ENCODE assay signal across 23 cellular contexts in genomic region chr1:116113615-116114014, GRCh38. TPM values are rescaled to one million over a fixed set of nuclear protein-coding genes. Genes with fewer than 3 reads are reported as not detected.
DNase-seq lines count a peak whose midpoint lies in the region; ATAC-seq and TF ChIP-seq lines count a peak whose summit lies in the region.
"Had no signal": no experiment of that assay in that cellular context is flagged by ENCODE, and none has a peak within 500 bp of the region (broad histone marks: within the 10 kb centered on the region; RNA-seq: fewer than 3 reads in every experiment).

No MANE protein-coding gene starts in this region.

- H3K4me3 Mint-ChIP-seq in GM23338, result no peak overlapping the region
- H3K4me3 Mint-ChIP-seq: IgD-negative memory B cell had no signal

- ATAC-seq in left lobe of liver (peak; percentile 63), sciatic nerve (peak; percentile 70), GM23338 (no peak)
- ATAC-seq: HCT116 had no signal

- no peaks in the 10 kb centered on the region; the same call in 1 of the 2 replicates for H4K20me1 ChIP-seq in GM23338 (replicated peaks; ENCODE audit: insufficient read depth)

- H3K27me3 Mint-ChIP-seq in GM23338 (ENCODE audit: insufficient read depth, low read depth, poor library complexity), result no peaks in the 10 kb centered on the region

- H3F3A ChIP-seq in GM23338 (replicated peaks; ENCODE audit: low read depth), result no peaks in the 10 kb centered on the region

- no peaks in the 10 kb centered on the region for H3K27me3 ChIP-seq in GM23338 (ENCODE audit: insufficient read depth)
- H3K27me3 ChIP-seq: Peyer's patch had no signal

- H3K27ac Mint-ChIP-seq in GM23338, result no peak overlapping the region
- H3K27ac Mint-ChIP-seq: IgD-negative memory B cell had no signal

- H3K4me3 ChIP-seq in lower leg skin (ENCODE audit: low read depth, poor library complexity, severe bottlenecking) (no peak overlapping the region), GM23338 (no peak overlapping the region)
- H3K4me3 ChIP-seq: GM23248, Peyer's patch had no signal

- peaks cover 3% of the 10 kb centered on the region; the same call in 1 of the 3 replicates for H3K4me1 Mint-ChIP-seq in GM23338

- 0 out of 2 replicates have a peak overlapping the region, but pooled peaks have one; percentile 27 for H3K27ac ChIP-seq in C4-2B
- peak overlapping the region; percentile 95 for H3K27ac ChIP-seq in VCaP
- no peak overlapping the region for H3K27ac ChIP-seq in GM23338 (ENCODE audit: low read depth)
- H3K27ac ChIP-seq: GM23248, HL-60, Peyer's patch had no signal

- no peaks in the 10 kb centered on the region for H3K9me3 Mint-ChIP-seq in GM23338
- H3K9me3 Mint-ChIP-seq: IgD-negative memory B cell had no signal

- TF ChIP-seq CTCF in C4-2B (conservative IDR thresholded peaks at IDR 0.05) (no peak), VCaP (conservative IDR thresholded peaks at IDR 0.05) (no peak), lower leg skin (IDR thresholded peaks at IDR 0.05) (no peak), GM23338 (conservative IDR thresholded peaks at IDR 0.05; ENCODE audit: low read depth in 2 of 2) (no peak)

- H3K79me2 ChIP-seq in GM23338 (replicated peaks; ENCODE audit: insufficient read depth), result no peaks in the 10 kb centered on the region

- H3K36me3 ChIP-seq in GM23338 (ENCODE audit: insufficient read depth), result no peaks in the 10 kb centered on the region
- H3K36me3 ChIP-seq: Peyer's patch had no signal

- H3K4me2 ChIP-seq in GM23338, result no peak overlapping the region
- H3K4me2 ChIP-seq: SK-N-SH had no signal

- H3K4me1 ChIP-seq in GM23338 (ENCODE audit: insufficient read depth), result no peaks in the 10 kb centered on the region

- WGBS in lower leg skin, 2 donors, result 56 to 61% methylated on average over 7 of the region's 7 CpGs

- no peaks in the 10 kb centered on the region for H3K9me2 ChIP-seq in GM23338 (ENCODE audit: insufficient read depth)
- H3K9me2 ChIP-seq: SK-N-SH had no signal

- H3K36me3 Mint-ChIP-seq in GM23338 (ENCODE audit: low read depth), result no peaks in the 10 kb centered on the region

- DNase-seq in left lobe of liver (ENCODE audit: low spot score) (peak; percentile 63), sciatic nerve (ENCODE audit: low spot score) (no peak), NCI-H2227 (lab: John Stamatoyannopoulos, UW; ENCODE audit: unreplicated experiment) (no peak), lower leg skin (ENCODE audit: low spot score in 2 of 2) (no peak), GM23338 (ENCODE audit: low spot score) (no peak)
- DNase-seq: ACHN; C1 segment of cervical spinal cord; DMS79; GM23248; NCI-H1105; NCI-H1694; NCI-H2081 treated with DMSO at 0.1 percent for 48 hours; NCI-H510A; NCI-H748 treated with DMSO at 0.1 percent for 48 hours; NK-92 treated with Interleukin-12 subunit alpha and Interleukin-12 subunit beta, amount 100 ng/mL, for 24 hours; Peyer's patch; SK-N-SH had no signal

- no peak for TF ChIP-seq POLR2A in lower leg skin (IDR thresholded peaks at IDR 0.05)

- H2AFZ ChIP-seq in GM23338, result no peak overlapping the region
- H2AFZ ChIP-seq: GM23248 had no signal

- intact Hi-C loops in sciatic nerve (cut with DNase I) (no loop called here), lower leg skin (cut with DNase I; ENCODE audit: low total_unique reads) (no loop called here)

TF ChIP-seq in GM23338, 12 proteins besides CTCF, POLR2A, EP300 and RAD21:
- TF ChIP-seq JUNB (IDR thresholded peaks at IDR 0.05; ENCODE audit: unreplicated experiment), result no peak
- TF ChIP-seq NANOG (IDR thresholded peaks at IDR 0.05; ENCODE audit: borderline replicate concordance), result no peak
- TF ChIP-seq, protein P1, sequence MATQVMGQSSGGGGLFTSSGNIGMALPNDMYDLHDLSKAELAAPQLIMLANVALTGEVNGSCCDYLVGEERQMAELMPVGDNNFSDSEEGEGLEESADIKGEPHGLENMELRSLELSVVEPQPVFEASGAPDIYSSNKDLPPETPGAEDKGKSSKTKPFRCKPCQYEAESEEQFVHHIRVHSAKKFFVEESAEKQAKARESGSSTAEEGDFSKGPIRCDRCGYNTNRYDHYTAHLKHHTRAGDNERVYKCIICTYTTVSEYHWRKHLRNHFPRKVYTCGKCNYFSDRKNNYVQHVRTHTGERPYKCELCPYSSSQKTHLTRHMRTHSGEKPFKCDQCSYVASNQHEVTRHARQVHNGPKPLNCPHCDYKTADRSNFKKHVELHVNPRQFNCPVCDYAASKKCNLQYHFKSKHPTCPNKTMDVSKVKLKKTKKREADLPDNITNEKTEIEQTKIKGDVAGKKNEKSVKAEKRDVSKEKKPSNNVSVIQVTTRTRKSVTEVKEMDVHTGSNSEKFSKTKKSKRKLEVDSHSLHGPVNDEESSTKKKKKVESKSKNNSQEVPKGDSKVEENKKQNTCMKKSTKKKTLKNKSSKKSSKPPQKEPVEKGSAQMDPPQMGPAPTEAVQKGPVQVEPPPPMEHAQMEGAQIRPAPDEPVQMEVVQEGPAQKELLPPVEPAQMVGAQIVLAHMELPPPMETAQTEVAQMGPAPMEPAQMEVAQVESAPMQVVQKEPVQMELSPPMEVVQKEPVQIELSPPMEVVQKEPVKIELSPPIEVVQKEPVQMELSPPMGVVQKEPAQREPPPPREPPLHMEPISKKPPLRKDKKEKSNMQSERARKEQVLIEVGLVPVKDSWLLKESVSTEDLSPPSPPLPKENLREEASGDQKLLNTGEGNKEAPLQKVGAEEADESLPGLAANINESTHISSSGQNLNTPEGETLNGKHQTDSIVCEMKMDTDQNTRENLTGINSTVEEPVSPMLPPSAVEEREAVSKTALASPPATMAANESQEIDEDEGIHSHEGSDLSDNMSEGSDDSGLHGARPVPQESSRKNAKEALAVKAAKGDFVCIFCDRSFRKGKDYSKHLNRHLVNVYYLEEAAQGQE (IDR thresholded peaks at IDR 0.05; ENCODE audit: unreplicated experiment), result no peak
- TF ChIP-seq, protein P2, sequence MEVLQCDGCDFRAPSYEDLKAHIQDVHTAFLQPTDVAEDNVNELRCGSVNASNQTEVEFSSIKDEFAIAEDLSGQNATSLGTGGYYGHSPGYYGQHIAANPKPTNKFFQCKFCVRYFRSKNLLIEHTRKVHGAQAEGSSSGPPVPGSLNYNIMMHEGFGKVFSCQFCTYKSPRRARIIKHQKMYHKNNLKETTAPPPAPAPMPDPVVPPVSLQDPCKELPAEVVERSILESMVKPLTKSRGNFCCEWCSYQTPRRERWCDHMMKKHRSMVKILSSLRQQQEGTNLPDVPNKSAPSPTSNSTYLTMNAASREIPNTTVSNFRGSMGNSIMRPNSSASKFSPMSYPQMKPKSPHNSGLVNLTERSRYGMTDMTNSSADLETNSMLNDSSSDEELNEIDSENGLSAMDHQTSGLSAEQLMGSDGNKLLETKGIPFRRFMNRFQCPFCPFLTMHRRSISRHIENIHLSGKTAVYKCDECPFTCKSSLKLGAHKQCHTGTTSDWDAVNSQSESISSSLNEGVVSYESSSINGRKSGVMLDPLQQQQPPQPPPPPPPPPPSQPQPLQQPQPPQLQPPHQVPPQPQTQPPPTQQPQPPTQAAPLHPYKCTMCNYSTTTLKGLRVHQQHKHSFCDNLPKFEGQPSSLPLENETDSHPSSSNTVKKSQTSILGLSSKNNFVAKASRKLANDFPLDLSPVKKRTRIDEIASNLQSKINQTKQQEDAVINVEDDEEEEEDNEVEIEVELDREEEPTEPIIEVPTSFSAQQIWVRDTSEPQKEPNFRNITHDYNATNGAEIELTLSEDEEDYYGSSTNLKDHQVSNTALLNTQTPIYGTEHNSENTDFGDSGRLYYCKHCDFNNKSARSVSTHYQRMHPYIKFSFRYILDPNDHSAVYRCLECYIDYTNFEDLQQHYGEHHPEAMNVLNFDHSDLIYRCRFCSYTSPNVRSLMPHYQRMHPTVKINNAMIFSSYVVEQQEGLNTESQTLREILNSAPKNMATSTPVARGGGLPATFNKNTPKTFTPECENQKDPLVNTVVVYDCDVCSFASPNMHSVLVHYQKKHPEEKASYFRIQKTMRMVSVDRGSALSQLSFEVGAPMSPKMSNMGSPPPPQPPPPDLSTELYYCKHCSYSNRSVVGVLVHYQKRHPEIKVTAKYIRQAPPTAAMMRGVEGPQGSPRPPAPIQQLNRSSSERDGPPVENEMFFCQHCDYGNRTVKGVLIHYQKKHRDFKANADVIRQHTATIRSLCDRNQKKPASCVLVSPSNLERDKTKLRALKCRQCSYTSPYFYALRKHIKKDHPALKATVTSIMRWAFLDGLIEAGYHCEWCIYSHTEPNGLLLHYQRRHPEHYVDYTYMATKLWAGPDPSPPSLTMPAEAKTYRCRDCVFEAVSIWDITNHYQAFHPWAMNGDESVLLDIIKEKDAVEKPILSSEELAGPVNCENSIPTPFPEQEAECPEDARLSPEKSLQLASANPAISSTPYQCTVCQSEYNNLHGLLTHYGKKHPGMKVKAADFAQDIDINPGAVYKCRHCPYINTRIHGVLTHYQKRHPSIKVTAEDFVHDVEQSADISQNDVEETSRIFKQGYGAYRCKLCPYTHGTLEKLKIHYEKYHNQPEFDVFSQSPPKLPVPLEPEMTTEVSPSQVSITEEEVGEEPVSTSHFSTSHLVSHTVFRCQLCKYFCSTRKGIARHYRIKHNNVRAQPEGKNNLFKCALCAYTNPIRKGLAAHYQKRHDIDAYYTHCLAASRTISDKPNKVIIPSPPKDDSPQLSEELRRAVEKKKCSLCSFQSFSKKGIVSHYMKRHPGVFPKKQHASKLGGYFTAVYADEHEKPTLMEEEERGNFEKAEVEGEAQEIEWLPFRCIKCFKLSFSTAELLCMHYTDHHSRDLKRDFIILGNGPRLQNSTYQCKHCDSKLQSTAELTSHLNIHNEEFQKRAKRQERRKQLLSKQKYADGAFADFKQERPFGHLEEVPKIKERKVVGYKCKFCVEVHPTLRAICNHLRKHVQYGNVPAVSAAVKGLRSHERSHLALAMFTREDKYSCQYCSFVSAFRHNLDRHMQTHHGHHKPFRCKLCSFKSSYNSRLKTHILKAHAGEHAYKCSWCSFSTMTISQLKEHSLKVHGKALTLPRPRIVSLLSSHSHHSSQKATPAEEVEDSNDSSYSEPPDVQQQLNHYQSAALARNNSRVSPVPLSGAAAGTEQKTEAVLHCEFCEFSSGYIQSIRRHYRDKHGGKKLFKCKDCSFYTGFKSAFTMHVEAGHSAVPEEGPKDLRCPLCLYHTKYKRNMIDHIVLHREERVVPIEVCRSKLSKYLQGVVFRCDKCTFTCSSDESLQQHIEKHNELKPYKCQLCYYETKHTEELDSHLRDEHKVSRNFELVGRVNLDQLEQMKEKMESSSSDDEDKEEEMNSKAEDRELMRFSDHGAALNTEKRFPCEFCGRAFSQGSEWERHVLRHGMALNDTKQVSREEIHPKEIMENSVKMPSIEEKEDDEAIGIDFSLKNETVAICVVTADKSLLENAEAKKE (CRISPR knock-in tag; IDR thresholded peaks at IDR 0.05), result no peak
TF ChIP-seq in GM23338: peak in this region for 0.

RNA-seq across cellular contexts. Expression of gene MAB21L3, which starts 2.4 kb away (rescaled TPM):
- total RNA-seq in left lobe of liver (0.63 TPM), sciatic nerve (not detected), lower leg skin (10 to 100 TPM; 17.7 to 27.1 (median 23.4) TPM)
- total RNA-seq in GM23338 (2014; rRNA removed; shearing (Covaris generic)), result not detected in 2 replicates
- not detected in 2 replicates for polyA plus RNA-seq in GM23338 (2016; fragmentation: Nextera tagmentation; extraction: Ambion mirVana)
- total RNA-seq: HT1080 had no signal
- polyA plus RNA-seq: IgD-negative memory B cell, SK-N-SH had no signal

Comparison
In these comparisons a context has a peak if more than half of its experiments do, and no peak if none do; other contexts are left out.
1. RNA of gene MAB21L3, which starts 2.4 kb away (total RNA-seq): 17.7 to 27.1 TPM in lower leg skin; 0.63 TPM in left lobe of liver (single experiment), not detected in sciatic nerve (single experiment) and not detected in GM23338; every median in the first group is over 10 times any median in the second.